Comparison of ENCODE assay signal across 16 cellular contexts in the genomic region with DNA sequence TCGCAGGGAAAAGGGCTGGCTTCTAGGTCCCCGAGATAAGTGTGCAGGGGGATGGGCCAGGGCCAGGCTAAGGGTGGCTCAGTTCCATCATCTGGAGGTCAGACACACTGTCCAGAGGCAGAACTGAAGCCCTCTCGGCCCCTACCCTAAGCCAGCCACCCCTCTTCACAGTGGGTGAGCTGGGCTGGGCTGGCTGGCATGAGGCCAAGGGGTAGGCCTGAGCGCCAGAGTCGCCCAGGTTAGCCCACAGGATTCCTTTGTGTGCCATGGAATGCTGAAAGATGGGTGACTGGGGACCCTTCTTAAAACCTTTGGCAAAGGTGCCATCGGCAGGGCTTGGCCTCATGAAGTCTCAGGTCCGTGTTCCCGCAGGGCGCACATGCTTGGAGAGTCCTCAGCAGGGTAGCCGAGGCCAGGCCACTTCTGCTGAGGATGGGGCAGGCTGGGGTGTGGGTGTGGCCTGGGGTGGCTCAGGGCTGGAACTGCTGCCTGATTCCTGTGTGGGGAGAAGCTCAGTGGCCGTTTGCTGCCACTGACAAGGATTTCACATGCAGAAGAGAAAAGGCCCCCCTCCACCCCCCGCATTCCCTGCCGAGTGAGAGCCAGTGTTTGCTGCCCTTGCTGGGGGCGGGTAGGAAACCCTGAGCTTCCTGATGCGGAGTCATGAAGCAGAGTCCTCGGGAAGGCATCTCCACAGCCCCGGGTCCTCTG. TPM values are rescaled to one million over a fixed set of nuclear protein-coding genes. Genes with fewer than 3 reads are reported as not detected.
A peak's percentile ranks its signal among the peaks of the same experiment; 100 is the strongest.
DNase-seq lines count a peak whose midpoint lies in the region; FAIRE-seq and TF ChIP-seq lines count a peak whose summit lies in the region.
"Had no signal": no experiment of that assay in that cellular context is flagged by ENCODE, and none has a peak within 500 bp of the region (broad histone marks: within the 10 kb centered on the region; RNA-seq: fewer than 3 reads in every experiment).

No MANE protein-coding gene starts in this region.

- H3K4me1 ChIP-seq in SJCRH30 (peaks cover 32% of the 10 kb centered on the region), left ventricle myocardium inferior (peaks cover 80% of the 10 kb centered on the region), neutrophil (ENCODE audit: control insufficient read depth in 1 of 2, insufficient read depth in 1 of 2, low read depth in 1 of 2, low read length in 1 of 2) (peaks cover 70 to 78% of the 10 kb centered on the region in 2 experiments), small intestine (ENCODE audit: control insufficient read depth in 2 of 2, insufficient read depth in 1 of 2, low read depth in 1 of 2, low read length in 1 of 2) (no peaks in the 10 kb centered on the region)

- TF ChIP-seq CTCF in left ventricle myocardium inferior (IDR thresholded peaks at IDR 0.05; ENCODE audit: borderline replicate concordance) (no peak), neutrophil (IDR thresholded peaks at IDR 0.05) (no peak)

- H3K9me3 ChIP-seq in SJCRH30 (replicated peaks), result no peaks in the 10 kb centered on the region
- no peaks in the 10 kb centered on the region for H3K9me3 ChIP-seq in left ventricle myocardium inferior (replicated peaks)
- H3K9me3 ChIP-seq in neutrophil, result no peaks in the 10 kb centered on the region
- H3K9me3 ChIP-seq in small intestine (ENCODE audit: control insufficient read depth, low read depth), result no peaks in the 10 kb centered on the region

- H3K4me3 ChIP-seq in SJCRH30 (no peak overlapping the region), left ventricle myocardium inferior (no peak overlapping the region), neutrophil (ENCODE audit: low read depth in 1 of 2, low read length in 1 of 2) (peak overlapping the region in 1 of 2 experiments; percentile 14), small intestine (ENCODE audit: low read depth in 1 of 2, low read length in 2 of 2) (no peak overlapping the region)
- H3K4me3 ChIP-seq: lung had no signal

- WGBS in small intestine, 3 donors, result 60 to 76% (median 71%) methylated on average over 17 of the region's 17 CpGs

- H3K27ac ChIP-seq in SJCRH30 (no peak overlapping the region), left ventricle myocardium inferior (replicated peaks) (peak overlapping the region; percentile 36), neutrophil (peak overlapping the region; percentile 85), small intestine (ENCODE audit: low read depth in 1 of 2, low read length in 1 of 2) (no peak overlapping the region)

- H3K36me3 ChIP-seq in SJCRH30 (no peaks in the 10 kb centered on the region), left ventricle myocardium inferior (peaks cover 5% of the 10 kb centered on the region), neutrophil (peaks cover 35% of the 10 kb centered on the region), small intestine (ENCODE audit: control insufficient read depth in 2 of 2, insufficient read depth in 2 of 2, low read length in 2 of 2) (peaks cover under 1 to 3% of the 10 kb centered on the region in 2 donors)

- peak; percentile 21 for DNase-seq in CD1c-positive myeloid dendritic cell (ENCODE audit: extremely low spot score)
- DNase-seq in SJCRH30, result peak; percentile 51 to 53
- peak; percentile 28 for DNase-seq in left ventricle myocardium inferior
- no peak for DNase-seq in small intestine
- no peak for DNase-seq in NAMALWA (ENCODE audit: low spot score)
- no peak for DNase-seq in NCI-H187 (lab: John Stamatoyannopoulos, UW)
- DNase-seq in inferior parietal cortex (ENCODE audit: extremely low spot score), result no peak
- DNase-seq: activated T-cell treated with anti-CD3 and anti-CD28 coated beads for 4 hours; AML-193; KBM-7; NCI-H1436 treated with DMSO at 0.1 percent for 48 hours; NCI-H82; stimulated activated CD4-positive, alpha-beta T cell treated with anti-CD3 and anti-CD28 coated beads, Interleukin-4, amount 100 ng/mL, for 1 hour; stimulated activated naive CD4-positive, alpha-beta T cell had no signal

- H3K27me3 ChIP-seq in SJCRH30 (no peaks in the 10 kb centered on the region), left ventricle myocardium inferior (ENCODE audit: low read depth) (no peaks in the 10 kb centered on the region), neutrophil (no peaks in the 10 kb centered on the region), small intestine (ENCODE audit: control insufficient read depth in 2 of 2, insufficient read depth in 2 of 2, low read length in 2 of 2) (no peaks in the 10 kb centered on the region)

- FAIRE-seq in small intestine (lab: Jason Lieb, UNC), result no peak

- intact Hi-C loops in left ventricle myocardium inferior (cut with micrococcal nuclease), result no loop called here

RNA-seq across cellular contexts. Expression of a gene that starts 24.5 kb away (rescaled TPM):
- total RNA-seq in SJCRH30 (2014; rRNA removed; shearing (Covaris generic)), result 8.2 and 8.3 TPM in 2 replicates
- total RNA-seq in left ventricle myocardium inferior, result 7.6 TPM
- 10 to 100 TPM in 1 of 3 donors, 1 to 10 TPM in 2; 8.6 to 11.0 (median 9.9) TPM for polyA plus RNA-seq in small intestine

RNA-seq across cellular contexts. Expression of a gene that starts 45.4 kb away (rescaled TPM):
- total RNA-seq in SJCRH30 (2014; rRNA removed; shearing (Covaris generic)), result 107 and 108 TPM in 2 replicates
- total RNA-seq in left ventricle myocardium inferior, result 50.8 TPM
- polyA plus RNA-seq in small intestine, result 10 to 100 TPM; 51.2 to 76.0 (median 60.8) TPM

Comparison
In these comparisons a context has a peak if more than half of its experiments do, and no peak if none do; other contexts are left out.
1. DNase-seq: peak in CD1c-positive myeloid dendritic cell (single experiment), SJCRH30 (2 of 2) and left ventricle myocardium inferior (single experiment); none in small intestine (single experiment), NAMALWA (single experiment), NCI-H187 (0 of 2) and inferior parietal cortex (single experiment).
2. H3K27ac ChIP-seq: peak in left ventricle myocardium inferior (single experiment) and neutrophil (single experiment); none in SJCRH30 (single experiment) and small intestine (0 of 2).